ENCODE assay signal across 25 cellular contexts in the genomic region with DNA sequence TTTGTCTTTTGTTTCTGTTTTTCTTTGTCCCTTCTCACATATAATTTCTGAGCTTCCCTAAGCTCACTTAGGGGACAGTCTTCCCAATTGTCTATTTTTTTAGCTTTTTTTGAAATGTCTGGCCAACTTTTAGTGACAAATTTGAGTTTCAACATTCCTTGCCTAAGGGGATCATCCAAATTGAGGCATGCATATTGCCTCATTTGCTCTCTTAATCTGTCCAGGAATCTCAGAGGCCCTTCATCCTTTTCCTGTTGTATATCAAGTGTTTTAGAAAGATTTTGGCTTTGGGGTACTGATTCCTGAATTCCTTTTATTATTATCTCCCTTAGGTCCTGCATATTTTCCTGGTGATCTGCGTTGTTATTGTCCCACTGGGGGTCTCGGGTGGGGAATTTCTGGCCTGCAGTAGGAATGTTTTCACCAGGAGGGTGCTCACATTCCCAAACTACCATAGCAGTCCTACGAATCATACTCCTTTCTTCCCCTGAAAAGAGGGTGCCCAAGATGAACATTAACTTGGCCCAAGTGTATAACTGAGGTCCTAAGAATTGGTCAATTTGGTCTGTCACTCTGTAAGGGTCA. TPM values are rescaled to one million over a fixed set of nuclear protein-coding genes. Genes with fewer than 3 reads are reported as not detected.
"Had no signal": no experiment of that assay in that cellular context is flagged by ENCODE, and none has a peak within 500 bp of the region (broad histone marks: within the 10 kb centered on the region; RNA-seq: fewer than 3 reads in every experiment).

No MANE protein-coding gene starts in this region.

- H3K36me3 ChIP-seq: esophagus squamous epithelium, gastrocnemius medialis, heart right ventricle, tibial artery, vagina had no signal

- H3K27ac ChIP-seq: esophagus squamous epithelium, gastrocnemius medialis, heart right ventricle, tibial artery, vagina had no signal

- ATAC-seq: activated CD4-positive, CD25-positive, alpha-beta regulatory T cell treated with anti-CD3 and anti-CD28 coated beads, Interleukin-2, amount 50 U/mL, for 24 hours; gastrocnemius medialis; heart right ventricle; left lobe of liver; mucosa of descending colon; naive thymus-derived CD8-positive, alpha-beta T cell; stimulated activated memory B cell treated with anti-CD40 and anti-IgM and Interleukin-4, amounts not matched to agents 10 μg/mL and 1 μg/mL and 100 μg/mL, for 72 hours had no signal

- FAIRE-seq: endothelial cell of umbilical vein, islet of Langerhans had no signal

- H3K9me3 ChIP-seq: esophagus squamous epithelium, gastrocnemius medialis, heart right ventricle, mucosa of descending colon, tibial artery, vagina had no signal

- H3K27me3 ChIP-seq: gastrocnemius medialis, heart right ventricle, tibial artery, vagina had no signal

- DNase-seq: activated CD4-positive, alpha-beta T cell treated with anti-CD3 and anti-CD28 coated beads, Interleukin-2, amount 50 U/mL, for 1 hour; activated CD8-positive, alpha-beta memory T cell treated with anti-CD3 and anti-CD28 coated beads for 24 hours; activated naive CD4-positive, alpha-beta T cell; activated naive CD8-positive, alpha-beta T cell treated with anti-CD3 and anti-CD28 coated beads, Interleukin-2, amount 10 ng/mL, durations not matched to agents 7 days and 5 days; anterior cingulate cortex; cortex of kidney; effector CD4-positive, alpha-beta T cell; esophagus squamous epithelium; gastrocnemius medialis; heart right ventricle; mucosa of descending colon; naive thymus-derived CD8-positive, alpha-beta T cell; posterior cingulate gyrus; retina; stimulated activated CD4-positive, alpha-beta T cell treated with anti-CD3 and anti-CD28 coated beads, Interleukin-2, amount 100 ng/mL, for 48 hours; T-helper 9 cell; tibial artery had no signal

- H3K4me3 ChIP-seq: esophagus squamous epithelium, gastrocnemius medialis, heart right ventricle, mucosa of descending colon, tibial artery, vagina had no signal

- H3K4me1 ChIP-seq: esophagus squamous epithelium, gastrocnemius medialis, heart right ventricle, tibial artery, vagina had no signal

RNA-seq across cellular contexts. Expression of a gene that starts 4.4 kb away (rescaled TPM):
- total RNA-seq: activated naive CD8-positive, alpha-beta T cell treated with anti-CD3 and anti-CD28 coated beads, Interleukin-2, amount 10 ng/mL, durations not matched to agents 7 days and 5 days; endothelial cell of umbilical vein; esophagus squamous epithelium; gastrocnemius medialis; heart right ventricle; left lobe of liver; lung microvascular endothelial cell; mucosa of descending colon; naive thymus-derived CD8-positive, alpha-beta T cell; vagina had no signal
- polyA plus RNA-seq: endothelial cell of umbilical vein; heart right ventricle; naive thymus-derived CD8-positive, alpha-beta T cell had no signal

RNA-seq across cellular contexts. Expression of a gene that starts 34.5 kb away (rescaled TPM):
- total RNA-seq: activated naive CD8-positive, alpha-beta T cell treated with anti-CD3 and anti-CD28 coated beads, Interleukin-2, amount 10 ng/mL, durations not matched to agents 7 days and 5 days; endothelial cell of umbilical vein; esophagus squamous epithelium; gastrocnemius medialis; heart right ventricle; left lobe of liver; lung microvascular endothelial cell; mucosa of descending colon; naive thymus-derived CD8-positive, alpha-beta T cell; subcutaneous adipose tissue; vagina had no signal
- polyA plus RNA-seq: endothelial cell of umbilical vein; heart right ventricle; naive thymus-derived CD8-positive, alpha-beta T cell had no signal
